In the genomic region with DNA sequence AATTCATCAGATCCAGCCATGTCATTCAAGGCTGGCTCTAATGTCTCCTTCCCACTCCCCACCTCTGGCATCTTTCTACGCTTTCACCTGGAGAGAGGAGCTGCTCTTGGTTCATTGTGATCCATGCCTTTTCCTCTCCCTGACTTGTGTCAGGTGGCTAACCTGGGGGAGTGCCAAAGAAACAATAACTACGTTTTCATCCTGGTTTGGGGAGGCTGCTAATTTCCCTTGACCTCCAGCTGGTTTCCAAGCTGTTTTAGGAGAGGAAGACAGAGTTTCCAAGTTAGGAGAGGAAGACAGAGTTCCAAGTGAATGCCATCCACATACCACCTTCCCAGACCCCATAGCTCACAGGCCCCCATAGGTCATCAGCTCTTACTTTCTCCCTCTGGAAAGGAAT, we compare ENCODE assay signal across 35 cellular contexts. TPM values are rescaled to one million over a fixed set of nuclear protein-coding genes. Genes with fewer than 3 reads are reported as not detected.
"Had no signal": no experiment of that assay in that cellular context is flagged by ENCODE, and none has a peak within 500 bp of the region (broad histone marks: within the 10 kb centered on the region; RNA-seq: fewer than 3 reads in every experiment).

No MANE protein-coding gene starts in this region.

- H3K27me3 ChIP-seq: ascending aorta, breast epithelium, cardiac muscle cell, esophagus squamous epithelium, gastroesophageal sphincter, heart right ventricle had no signal

- H3K4me3 ChIP-seq: ascending aorta, breast epithelium, cardiac muscle cell, esophagus squamous epithelium, gastroesophageal sphincter, heart right ventricle had no signal

- H3K4me1 ChIP-seq: ascending aorta, breast epithelium, gastroesophageal sphincter, heart right ventricle had no signal

- FAIRE-seq: colon had no signal

- H3K4me1 Mint-ChIP-seq: activated CD4-positive, alpha-beta memory T cell treated with anti-CD3 and anti-CD28 coated beads, Interleukin-2, amount 10 ng/mL, durations not matched to agents 7 days and 5 days; activated CD4-positive, alpha-beta T cell treated with anti-CD3 and anti-CD28 coated beads, Interleukin-2, amount 10 ng/mL, durations not matched to agents 7 days and 5 days; activated naive CD4-positive, alpha-beta T cell treated with anti-CD3 and anti-CD28 coated beads, Interleukin-2, amount 10 ng/mL, durations not matched to agents 7 days and 5 days; activated naive CD8-positive, alpha-beta T cell treated with anti-CD3 and anti-CD28 coated beads, Interleukin-2, amount 10 ng/mL, durations not matched to agents 7 days and 5 days; brain; WTC11 had no signal

- H3K27ac ChIP-seq: ascending aorta, breast epithelium, cardiac muscle cell, esophagus squamous epithelium, gastroesophageal sphincter, heart right ventricle, VCaP had no signal

- H3K4me3 Mint-ChIP-seq: activated CD4-positive, alpha-beta memory T cell treated with anti-CD3 and anti-CD28 coated beads, Interleukin-2, amount 10 ng/mL, durations not matched to agents 7 days and 5 days; activated CD4-positive, alpha-beta T cell treated with anti-CD3 and anti-CD28 coated beads, Interleukin-2, amount 10 ng/mL, durations not matched to agents 7 days and 5 days; activated naive CD4-positive, alpha-beta T cell treated with anti-CD3 and anti-CD28 coated beads, Interleukin-2, amount 10 ng/mL, durations not matched to agents 7 days and 5 days; activated naive CD8-positive, alpha-beta T cell treated with anti-CD3 and anti-CD28 coated beads, Interleukin-2, amount 10 ng/mL, durations not matched to agents 7 days and 5 days; activated T-cell treated with anti-CD3 and anti-CD28 coated beads, Interleukin-2, amount 50 U/mL, for 24 hours; activated T-cell treated with anti-CD3 and anti-CD28 coated beads, Interleukin-2, amount 50 U/mL, for 72 hours; brain; effector memory CD8-positive, alpha-beta T cell; WTC11 had no signal

- H3K27ac Mint-ChIP-seq: activated CD4-positive, alpha-beta memory T cell treated with anti-CD3 and anti-CD28 coated beads, Interleukin-2, amount 10 ng/mL, durations not matched to agents 7 days and 5 days; activated CD4-positive, alpha-beta T cell treated with anti-CD3 and anti-CD28 coated beads, Interleukin-2, amount 10 ng/mL, durations not matched to agents 7 days and 5 days; activated naive CD4-positive, alpha-beta T cell treated with anti-CD3 and anti-CD28 coated beads, Interleukin-2, amount 10 ng/mL, durations not matched to agents 7 days and 5 days; activated naive CD4-positive, alpha-beta T cell treated with anti-CD3 and anti-CD28 coated beads, Interleukin-2, amount 50 U/mL, for 72 hours; activated naive CD8-positive, alpha-beta T cell treated with anti-CD3 and anti-CD28 coated beads, Interleukin-2, amount 10 ng/mL, durations not matched to agents 7 days and 5 days; activated T-cell treated with anti-CD3 and anti-CD28 coated beads, Interleukin-2, amount 50 U/mL, for 24 hours; activated T-cell treated with anti-CD3 and anti-CD28 coated beads, Interleukin-2, amount 50 U/mL, for 72 hours; brain; effector memory CD8-positive, alpha-beta T cell; WTC11 had no signal

- H3K36me3 Mint-ChIP-seq: activated naive CD4-positive, alpha-beta T cell treated with anti-CD3 and anti-CD28 coated beads, Interleukin-2, amount 10 ng/mL, durations not matched to agents 7 days and 5 days; activated naive CD4-positive, alpha-beta T cell treated with anti-CD3 and anti-CD28 coated beads, Interleukin-2, amount 50 U/mL, for 72 hours; activated naive CD8-positive, alpha-beta T cell treated with anti-CD3 and anti-CD28 coated beads, Interleukin-2, amount 10 ng/mL, durations not matched to agents 7 days and 5 days; brain; WTC11 had no signal

- H3K36me3 ChIP-seq: ascending aorta, breast epithelium, cardiac muscle cell, esophagus squamous epithelium, gastroesophageal sphincter, heart right ventricle had no signal

- H3K9me3 ChIP-seq: ascending aorta, breast epithelium, esophagus squamous epithelium, gastroesophageal sphincter, heart right ventricle had no signal

- DNase-seq: activated CD4-positive, alpha-beta memory T cell treated with anti-CD3 and anti-CD28 coated beads, Interleukin-2, amount 10 ng/mL, durations not matched to agents 7 days and 5 days; activated CD4-positive, alpha-beta T cell treated with anti-CD3 and anti-CD28 coated beads for 1 hour; activated CD4-positive, alpha-beta T cell treated with anti-CD3 and anti-CD28 coated beads for 4 hours; activated CD4-positive, alpha-beta T cell treated with anti-CD3 and anti-CD28 coated beads, Interleukin-2, amount 10 ng/mL, durations not matched to agents 7 days and 5 days; activated CD4-positive, alpha-beta T cell treated with anti-CD3 and anti-CD28 coated beads, Interleukin-2, amount 50 U/mL, for 4 hours; activated CD8-positive, alpha-beta memory T cell treated with anti-CD3 and anti-CD28 coated beads, Interleukin-2, amount 50 U/mL, for 48 hours; activated gamma-delta T cell; activated naive CD4-positive, alpha-beta T cell; activated naive CD4-positive, alpha-beta T cell treated with anti-CD3 and anti-CD28 coated beads, Interleukin-2, amount 10 ng/mL, durations not matched to agents 7 days and 5 days; activated naive CD8-positive, alpha-beta T cell treated with anti-CD3 and anti-CD28 coated beads, Interleukin-2, amount 10 ng/mL, durations not matched to agents 7 days and 5 days; activated T-cell treated with anti-CD3 and anti-CD28 coated beads for 4 hours; activated T-cell treated with anti-CD3 and anti-CD28 coated beads, Interleukin-2, amount 50 U/mL, for 24 hours; activated T-cell treated with anti-CD3 and anti-CD28 coated beads, Interleukin-2, amount 50 U/mL, for 72 hours; central memory CD4-positive, alpha-beta T cell; cortex of kidney; dermis blood vessel endothelial cell; effector CD4-positive, alpha-beta T cell; effector memory CD8-positive, alpha-beta T cell; erythroblast; esophagus squamous epithelium; foreskin melanocyte; heart right ventricle; hippocampal formation; T-helper 2 cell had no signal

- ATAC-seq: activated naive CD4-positive, alpha-beta T cell treated with anti-CD3 and anti-CD28 coated beads, Interleukin-2, amount 50 U/mL, for 72 hours; activated T-cell treated with anti-CD3 and anti-CD28 coated beads, Interleukin-2, amount 50 U/mL, for 72 hours; effector memory CD8-positive, alpha-beta T cell; gastroesophageal sphincter; heart right ventricle; WTC11 had no signal

RNA-seq across cellular contexts. Expression of a gene that starts 40.0 kb away (rescaled TPM):
- total RNA-seq: dermis blood vessel endothelial cell, fibroblast of villous mesenchyme, glomerular endothelial cell had no signal
